ENCODE assay signal across 1 cellular context in the genomic region with DNA sequence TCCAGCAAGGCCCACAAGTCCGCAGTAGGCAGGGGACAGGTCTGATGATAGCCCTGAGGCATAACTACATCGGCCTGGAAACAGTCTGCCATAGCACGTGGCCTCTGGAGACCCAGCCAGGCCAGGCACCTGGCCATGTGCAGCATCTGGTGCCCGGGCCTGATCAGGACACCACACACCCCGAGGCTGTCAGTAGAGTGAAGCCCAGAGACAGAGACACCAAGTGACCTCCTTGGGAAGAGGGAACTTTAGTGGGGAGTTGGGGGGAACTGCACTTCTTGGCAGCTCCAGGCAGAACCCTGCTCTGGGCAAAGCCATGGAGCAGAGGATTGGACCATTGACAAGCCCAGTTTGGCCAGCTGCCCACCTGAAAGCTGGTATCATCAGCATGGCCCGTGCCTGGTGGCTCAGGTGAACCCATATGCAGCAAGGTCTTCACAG.
TF ChIP-seq lines count a peak whose summit lies in the region.

No MANE protein-coding gene starts in this region.

TF ChIP-seq in GM12878, 131 proteins besides CTCF, POLR2A, EP300 and RAD21 (continued from another document):
- TF ChIP-seq, protein P1, sequence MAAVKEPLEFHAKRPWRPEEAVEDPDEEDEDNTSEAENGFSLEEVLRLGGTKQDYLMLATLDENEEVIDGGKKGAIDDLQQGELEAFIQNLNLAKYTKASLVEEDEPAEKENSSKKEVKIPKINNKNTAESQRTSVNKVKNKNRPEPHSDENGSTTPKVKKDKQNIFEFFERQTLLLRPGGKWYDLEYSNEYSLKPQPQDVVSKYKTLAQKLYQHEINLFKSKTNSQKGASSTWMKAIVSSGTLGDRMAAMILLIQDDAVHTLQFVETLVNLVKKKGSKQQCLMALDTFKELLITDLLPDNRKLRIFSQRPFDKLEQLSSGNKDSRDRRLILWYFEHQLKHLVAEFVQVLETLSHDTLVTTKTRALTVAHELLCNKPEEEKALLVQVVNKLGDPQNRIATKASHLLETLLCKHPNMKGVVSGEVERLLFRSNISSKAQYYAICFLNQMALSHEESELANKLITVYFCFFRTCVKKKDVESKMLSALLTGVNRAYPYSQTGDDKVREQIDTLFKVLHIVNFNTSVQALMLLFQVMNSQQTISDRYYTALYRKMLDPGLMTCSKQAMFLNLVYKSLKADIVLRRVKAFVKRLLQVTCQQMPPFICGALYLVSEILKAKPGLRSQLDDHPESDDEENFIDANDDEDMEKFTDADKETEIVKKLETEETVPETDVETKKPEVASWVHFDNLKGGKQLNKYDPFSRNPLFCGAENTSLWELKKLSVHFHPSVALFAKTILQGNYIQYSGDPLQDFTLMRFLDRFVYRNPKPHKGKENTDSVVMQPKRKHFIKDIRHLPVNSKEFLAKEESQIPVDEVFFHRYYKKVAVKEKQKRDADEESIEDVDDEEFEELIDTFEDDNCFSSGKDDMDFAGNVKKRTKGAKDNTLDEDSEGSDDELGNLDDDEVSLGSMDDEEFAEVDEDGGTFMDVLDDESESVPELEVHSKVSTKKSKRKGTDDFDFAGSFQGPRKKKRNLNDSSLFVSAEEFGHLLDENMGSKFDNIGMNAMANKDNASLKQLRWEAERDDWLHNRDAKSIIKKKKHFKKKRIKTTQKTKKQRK (IDR thresholded peaks at IDR 0.05; ENCODE audit: low read depth, low read length), result no peak
- TF ChIP-seq RCOR1 (conservative IDR thresholded peaks at IDR 0.05; ENCODE audit: low read depth, low read length), result no peak
- no peak for TF ChIP-seq YBX1 (IDR thresholded peaks at IDR 0.05)
- TF ChIP-seq SMC3 (IDR thresholded peaks at IDR 0.05; ENCODE audit: borderline replicate concordance, low read length), result no peak
- no peak for TF ChIP-seq PBX3 (IDR thresholded peaks at IDR 0.05; ENCODE audit: insufficient replicate concordance, low read depth, low read length)
- TF ChIP-seq JUNB (IDR thresholded peaks at IDR 0.05), result no peak
- no peak for TF ChIP-seq NRF1 (conservative IDR thresholded peaks at IDR 0.05; ENCODE audit: low read depth, low read length)
- TF ChIP-seq NR2C1 (IDR thresholded peaks at IDR 0.05), result no peak
- TF ChIP-seq KLF5 (IDR thresholded peaks at IDR 0.05; ENCODE audit: partially characterized antibody), result no peak
- TF ChIP-seq, protein P2, sequence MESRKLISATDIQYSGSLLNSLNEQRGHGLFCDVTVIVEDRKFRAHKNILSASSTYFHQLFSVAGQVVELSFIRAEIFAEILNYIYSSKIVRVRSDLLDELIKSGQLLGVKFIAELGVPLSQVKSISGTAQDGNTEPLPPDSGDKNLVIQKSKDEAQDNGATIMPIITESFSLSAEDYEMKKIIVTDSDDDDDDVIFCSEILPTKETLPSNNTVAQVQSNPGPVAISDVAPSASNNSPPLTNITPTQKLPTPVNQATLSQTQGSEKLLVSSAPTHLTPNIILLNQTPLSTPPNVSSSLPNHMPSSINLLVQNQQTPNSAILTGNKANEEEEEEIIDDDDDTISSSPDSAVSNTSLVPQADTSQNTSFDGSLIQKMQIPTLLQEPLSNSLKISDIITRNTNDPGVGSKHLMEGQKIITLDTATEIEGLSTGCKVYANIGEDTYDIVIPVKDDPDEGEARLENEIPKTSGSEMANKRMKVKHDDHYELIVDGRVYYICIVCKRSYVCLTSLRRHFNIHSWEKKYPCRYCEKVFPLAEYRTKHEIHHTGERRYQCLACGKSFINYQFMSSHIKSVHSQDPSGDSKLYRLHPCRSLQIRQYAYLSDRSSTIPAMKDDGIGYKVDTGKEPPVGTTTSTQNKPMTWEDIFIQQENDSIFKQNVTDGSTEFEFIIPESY (IDR thresholded peaks at IDR 0.05), result no peak
- TF ChIP-seq CBX5 (IDR thresholded peaks at IDR 0.05; ENCODE audit: low read depth), result no peak
- no peak for TF ChIP-seq RBBP5 (conservative IDR thresholded peaks at IDR 0.05)
- no peak for TF ChIP-seq STAT3 (IDR thresholded peaks at IDR 0.05; ENCODE audit: low read depth, low read length)
- TF ChIP-seq RUNX3 (IDR thresholded peaks at IDR 0.05; ENCODE audit: low read length), result no peak
- TF ChIP-seq HDAC6 (IDR thresholded peaks at IDR 0.05; ENCODE audit: unreplicated experiment), result no peak
